Comparison of ENCODE assay signal across 8 cellular contexts in genomic region chr17:42019509-42020404, GRCh38. TPM values are rescaled to one million over a fixed set of nuclear protein-coding genes. Genes with fewer than 3 reads are reported as not detected.
DNase-seq lines count a peak whose midpoint lies in the region; ATAC-seq, FAIRE-seq and TF ChIP-seq lines count a peak whose summit lies in the region.

TSS of gene NKIRAS2 (plus strand) at chr17:42020090. CDS start at chr17:42021578, 1,488 bp downstream.

- no peak for FAIRE-seq in A549 (lab: Jason Lieb, UNC)

- 14% methylated on average over 22 of the region's 49 CpGs for WGBS in A549 (ENCODE audit: missing lambda C conversion rate)

- TF ChIP-seq CTCF in A549 (IDR thresholded peaks at IDR 0.05) = peak; percentile 86

- peak within 1 kb of the TSS; percentile 92 to 93 for H3K27ac ChIP-seq in A549

- POLR2A ChIA-PET in A549 (lab: Yijun Ruan, JAX) = interaction anchor here (0.6 to 2.3 kb wide), 8 partner anchors 11 to 260 kb away, joined by 3 to 5 read pairs (median 4); partner anchors contain the start of genes CNP and ODAD4

- TF ChIP-seq EP300 in A549 (IDR thresholded peaks at IDR 0.05) = no peak

- peak within 1 kb of the TSS; percentile 93 for H3K4me3 ChIP-seq in A549

- DNase-seq in A549 (ENCODE audit: low read depth in 1 of 2, low spot score in 1 of 2) (peak; percentile 94 to 98), NCI-H460 (ENCODE audit: extremely low read depth, low read depth) (peak; percentile 90), cerebellum (ENCODE audit: low spot score) (peak; percentile 95), kidney tubule cell (ENCODE audit: low spot score) (peak; percentile 90)
- peak; percentile 89 for DNase-seq in activated CD4-positive, alpha-beta T cell treated with anti-CD3 and anti-CD28 coated beads for 1 hour
- peak; percentile 84 to 91 for DNase-seq in stimulated activated CD4-positive, alpha-beta T cell treated with anti-CD3 and anti-CD28 coated beads, Interleukin-1b, Interleukin-23, amount 100 ng/mL, for 1 hour (ENCODE audit: low read depth in 2 of 2)

- no peaks in the 10 kb centered on the region for H3K9me3 ChIP-seq in A549

- ATAC-seq in A549 (peak; percentile 72 to 80), GM18868 (IDR thresholded peaks at IDR 0.05; ENCODE audit: unreplicated experiment) (peak; percentile 58), HG03342 (IDR thresholded peaks at IDR 0.05; ENCODE audit: unreplicated experiment) (peak; percentile 61)

- no peak for TF ChIP-seq RAD21 in A549 (conservative IDR thresholded peaks at IDR 0.05 in 1 of 2, IDR thresholded peaks at IDR 0.05 in 1 of 2)

- H3K4me2 ChIP-seq in A549 = peak within 1 kb of the TSS; percentile 73

- TF ChIP-seq POLR2A in A549 (IDR thresholded peaks at IDR 0.05; ENCODE audit: low read length) = peak; percentile 73

- CTCF ChIA-PET in A549 (lab: Yijun Ruan, JAX) = interaction anchor here (0.5 to 19.4 kb wide), 29 partner anchors 10 to 549 kb away, joined by 3 to 658 read pairs (median 5); partner anchors contain the start of genes CNP, DHX58, HSPB9 and KAT2A

- peaks cover 40% of the 10 kb centered on the region for H3K4me1 ChIP-seq in A549

TF ChIP-seq in A549, 52 proteins besides CTCF, POLR2A, EP300 and RAD21:
- TF ChIP-seq TFCP2L1 (CRISPR knock-in tag; IDR thresholded peaks at IDR 0.05) (no peak), MAFK (IDR thresholded peaks at IDR 0.05; ENCODE audit: partially characterized antibody) (peak; percentile 65), RCOR1 (IDR thresholded peaks at IDR 0.05; ENCODE audit: low read depth, low read length) (no peak), RFX5 (IDR thresholded peaks at IDR 0.05) (no peak), JUNB (IDR thresholded peaks at IDR 0.05) (no peak), FOSL2 (IDR thresholded peaks at IDR 0.05) (no peak), FOSL2 (CRISPR knock-in tag; IDR thresholded peaks at IDR 0.05) (0 out of 2 replicates have a peak, but pooled peaks have one; percentile 22), HOXB5 (CRISPR knock-in tag; IDR thresholded peaks at IDR 0.05) (0 out of 2 replicates have a peak, but pooled peaks have one; percentile 60), HOXB13 (CRISPR knock-in tag; IDR thresholded peaks at IDR 0.05; ENCODE audit: low read depth) (peak; percentile 35; the same call in 1 of the 2 replicates), SMC3 (IDR thresholded peaks at IDR 0.05) (0 out of 3 replicates have a peak, but pooled peaks have one; percentile 12), PHF8 (IDR thresholded peaks at IDR 0.05; ENCODE audit: borderline replicate concordance, low read depth) (peak; percentile 65; the same call in 1 of the 2 replicates), EHF (CRISPR knock-in tag; IDR thresholded peaks at IDR 0.05) (0 out of 2 replicates have a peak, but pooled peaks have one; percentile 25), MAZ (IDR thresholded peaks at IDR 0.05; ENCODE audit: borderline replicate concordance, low read depth, low read length) (0 out of 2 replicates have a peak, but pooled peaks have one; percentile 72), ZC3H11A (IDR thresholded peaks at IDR 0.05) (no peak), JUN (IDR thresholded peaks at IDR 0.05) (peak in 1 of 2 experiments; percentile 92; a peak in 4 of 5 replicates), TP53 (CRISPR knock-in tag; IDR thresholded peaks at IDR 0.05) (no peak), KDM5A (IDR thresholded peaks at IDR 0.05) (0 out of 2 replicates have a peak, but pooled peaks have one; percentile 21), NFE2L2 (conservative IDR thresholded peaks at IDR 0.05; ENCODE audit: low read length) (no peak), CBX2 (IDR thresholded peaks at IDR 0.05; ENCODE audit: borderline replicate concordance, low read depth) (no peak), ZSCAN20 (CRISPR knock-in tag; IDR thresholded peaks at IDR 0.05) (no peak), GATA3 (IDR thresholded peaks at IDR 0.05; ENCODE audit: borderline replicate concordance) (peak; percentile 31; the same call in 1 of the 2 replicates), PBX3 (IDR thresholded peaks at IDR 0.05) (peak; percentile 38; the same call in 1 of the 2 replicates), BCL3 (IDR thresholded peaks at IDR 0.05) (peak; percentile 71; the same call in 1 of the 3 replicates), MAX (IDR thresholded peaks at IDR 0.05) (peak; percentile 88), KDM1A (IDR thresholded peaks at IDR 0.05; ENCODE audit: low read depth) (no peak), EHMT2 (IDR thresholded peaks at IDR 0.05; ENCODE audit: low read depth) (peak; percentile 85), CHD2 (IDR thresholded peaks at IDR 0.05; ENCODE audit: low read length, partially characterized antibody) (no peak), RNF2 (IDR thresholded peaks at IDR 0.05; ENCODE audit: borderline replicate concordance, low read depth) (no peak), BHLHE40 (IDR thresholded peaks at IDR 0.05; ENCODE audit: low read depth, low read length) (no peak)

RNA-seq across cellular contexts. Expression of gene NKIRAS2, which starts in this region (rescaled TPM):
- polyA plus RNA-seq in A549 (2011; rRNA removed) (52.2 and 54.3 TPM in 2 replicates), A549 (2017; fragmentation: RNase III; extraction: RNeasy Plus Mini Kit Qiagen cat#74134 plus additional on column Dnase treatment) (44.1 to 48.0 TPM (median 45.2 TPM) in 3 replicates)
- 65.0 and 77.2 TPM in 2 replicates for polyA plus RNA-seq in A549 (2012; cell fraction: cytosol; rRNA removed)
- 46.1 and 47.2 TPM in 2 replicates for polyA plus RNA-seq in A549 (2012; cell fraction: nucleus; rRNA removed)
- polyA minus RNA-seq in A549 (2011; rRNA and poly(A)+ RNA removed) = 37.4 and 42.0 TPM in 2 replicates
- total RNA-seq in NCI-H460 (2014; rRNA removed; shearing (Covaris generic)) = 53.1 and 60.9 TPM in 2 replicates
- 36.4 and 41.8 TPM in 2 replicates for polyA plus RNA-seq in NCI-H460 (2014; cell fraction: nucleus; rRNA removed)
- total RNA-seq in cerebellum = 30.5 TPM

Comparison
In these comparisons a context has a peak if more than half of its experiments do, and no peak if none do; other contexts are left out.
1. Peak in every context shown above with its lines: DNase-seq, ATAC-seq, H3K4me3 ChIP-seq and H3K27ac ChIP-seq.